In genomic region chr4:3871181-3871852, GRCh38 we compare ENCODE assay signal across 8 cellular contexts.
DNase-seq lines count a peak whose midpoint lies in the region; ATAC-seq and TF ChIP-seq lines count a peak whose summit lies in the region.
"Had no signal": no experiment of that assay in that cellular context is flagged by ENCODE, and none has a peak within 500 bp of the region (broad histone marks: within the 10 kb centered on the region; RNA-seq: fewer than 3 reads in every experiment).

No MANE protein-coding gene starts in this region.

- H3K4me3 Mint-ChIP-seq in effector memory CD8-positive, alpha-beta T cell = peak overlapping the region; percentile 63 to 64
- peak overlapping the region; percentile 65 for H3K4me3 Mint-ChIP-seq in progenitor cell of endocrine pancreas (ENCODE audit: low read depth)

- peak; percentile 78 for ATAC-seq in effector memory CD8-positive, alpha-beta T cell (replicated peaks)
- no peak for ATAC-seq in HG03432 (IDR thresholded peaks at IDR 0.05; ENCODE audit: unreplicated experiment)

- peaks cover 60 to 94% of the 10 kb centered on the region in 2 donors for H3K27me3 Mint-ChIP-seq in effector memory CD8-positive, alpha-beta T cell
- H3K27me3 Mint-ChIP-seq in progenitor cell of endocrine pancreas = peaks cover 74% of the 10 kb centered on the region

- no peaks in the 10 kb centered on the region for H3K36me3 Mint-ChIP-seq in effector memory CD8-positive, alpha-beta T cell (ENCODE audit: insufficient read depth)
- no peaks in the 10 kb centered on the region for H3K36me3 Mint-ChIP-seq in progenitor cell of endocrine pancreas (ENCODE audit: insufficient read depth)

- no peaks in the 10 kb centered on the region for H3K9me3 Mint-ChIP-seq in effector memory CD8-positive, alpha-beta T cell
- H3K9me3 Mint-ChIP-seq in progenitor cell of endocrine pancreas (ENCODE audit: low read depth) = no peaks in the 10 kb centered on the region

- DNase-seq in G401 (ENCODE audit: low spot score) = peak; percentile 12
- peak; percentile 11 for DNase-seq in NCI-H1092 treated with DMSO at 0.1 percent for 48 hours (lab: John Stamatoyannopoulos, UW)
- peak; percentile 8 to 26 (median 25) for DNase-seq in effector memory CD8-positive, alpha-beta T cell
- DNase-seq in progenitor cell of endocrine pancreas (ENCODE audit: low spot score, unreplicated experiment) = peak; percentile 79
- DNase-seq in HuH-7 (ENCODE audit: low spot score) = no peak
- DNase-seq in NOMO-1 treated with DMSO at 0.1 percent for 48 hours (lab: John Stamatoyannopoulos, UW; ENCODE audit: unreplicated experiment) = no peak
- DNase-seq: Right ventricle myocardium superior had no signal

- H3K4me1 Mint-ChIP-seq in effector memory CD8-positive, alpha-beta T cell (ENCODE audit: low read depth in 2 of 2) = peaks cover 11 to 18% of the 10 kb centered on the region in 2 donors
- H3K4me1 Mint-ChIP-seq in progenitor cell of endocrine pancreas (ENCODE audit: low read depth) = no peaks in the 10 kb centered on the region

- in situ Hi-C loops in G401 (cut with HindIII; ENCODE audit: low sequenced_read_pairs) = no loop called here

- H3K27ac Mint-ChIP-seq in effector memory CD8-positive, alpha-beta T cell = peak overlapping the region in 1 of 2 donors; percentile 52
- no peak overlapping the region for H3K27ac Mint-ChIP-seq in progenitor cell of endocrine pancreas

- no peak for TF ChIP-seq CTCF in progenitor cell of endocrine pancreas (IDR thresholded peaks at IDR 0.05; ENCODE audit: unreplicated experiment)

Comparison
In these comparisons a context has a peak if more than half of its experiments do, and no peak if none do; other contexts are left out.
1. DNase-seq: peak in G401 (single experiment), NCI-H1092 treated with DMSO at 0.1 percent for 48 hours (single experiment), effector memory CD8-positive, alpha-beta T cell (3 of 3) and progenitor cell of endocrine pancreas (single experiment); none in HuH-7 (single experiment) and NOMO-1 treated with DMSO at 0.1 percent for 48 hours (single experiment).